ENCODE assay signal across 17 cellular contexts in genomic region chr16:11635127-11635652, GRCh38. TPM values are rescaled to one million over a fixed set of nuclear protein-coding genes. Genes with fewer than 3 reads are reported as not detected.
DNase-seq lines count a peak whose midpoint lies in the region; ATAC-seq and TF ChIP-seq lines count a peak whose summit lies in the region.
"Had no signal": no experiment of that assay in that cellular context is flagged by ENCODE, and none has a peak within 500 bp of the region (broad histone marks: within the 10 kb centered on the region; RNA-seq: fewer than 3 reads in every experiment).

No MANE protein-coding gene starts in this region.

- H3K27ac Mint-ChIP-seq in GM23338 (no peak overlapping the region), WTC11 (peak overlapping the region; percentile 98; the same call in 1 of the 2 replicates)
- no peak overlapping the region for H3K27ac Mint-ChIP-seq in stimulated activated effector memory CD8-positive, alpha-beta T cell treated with anti-CD3 and anti-CD28 coated beads, Interleukin-12 subunit alpha, Interleukin-12 subunit beta, amount 100 ng/mL, for 72 hours

- no peak for TF ChIP-seq POLR2A in tibial nerve (IDR thresholded peaks at IDR 0.05)

- no peaks in the 10 kb centered on the region for H3K9me2 ChIP-seq in GM23338 (ENCODE audit: insufficient read depth)

- H3K27me3 ChIP-seq in GM23338 (ENCODE audit: insufficient read depth) (no peaks in the 10 kb centered on the region), tibial nerve (no peaks in the 10 kb centered on the region), MG63 (no peaks in the 10 kb centered on the region)

- H3K4me2 ChIP-seq in GM23338 = peak overlapping the region; percentile 50; the same call in 1 of the 2 replicates
- H3K4me2 ChIP-seq: PC-9 had no signal

- H3K9me3 Mint-ChIP-seq in GM23338 = no peaks in the 10 kb centered on the region; the same call in 2 of the 3 replicates
- H3K9me3 Mint-ChIP-seq in WTC11 = no peaks in the 10 kb centered on the region
- H3K9me3 Mint-ChIP-seq in stimulated activated effector memory CD8-positive, alpha-beta T cell treated with anti-CD3 and anti-CD28 coated beads, Interleukin-12 subunit alpha, Interleukin-12 subunit beta, amount 100 ng/mL, for 72 hours = no peaks in the 10 kb centered on the region

- peaks cover 11% of the 10 kb centered on the region for H3K27me3 Mint-ChIP-seq in GM23338 (ENCODE audit: insufficient read depth, low read depth, poor library complexity)
- H3K27me3 Mint-ChIP-seq in WTC11 (ENCODE audit: low read depth) = peaks cover 8% of the 10 kb centered on the region

- POLR2A ChIA-PET in WTC11 (lab: Charles Lee) = interaction anchor here (1.2 to 2.7 kb wide), 6 partner anchors 32 to 233 kb away, joined by 3 to 10 read pairs (median 6); partner anchors contain the start of genes LITAF and SNN

- H3K4me1 Mint-ChIP-seq in GM23338 = peaks cover 26% of the 10 kb centered on the region
- peaks cover 20% of the 10 kb centered on the region for H3K4me1 Mint-ChIP-seq in WTC11
- peaks cover 16% of the 10 kb centered on the region for H3K4me1 Mint-ChIP-seq in stimulated activated effector memory CD8-positive, alpha-beta T cell treated with anti-CD3 and anti-CD28 coated beads, Interleukin-12 subunit alpha, Interleukin-12 subunit beta, amount 100 ng/mL, for 72 hours

- H3K36me3 Mint-ChIP-seq in GM23338 (ENCODE audit: low read depth) (no peaks in the 10 kb centered on the region), WTC11 (no peaks in the 10 kb centered on the region)
- H3K36me3 Mint-ChIP-seq in stimulated activated effector memory CD8-positive, alpha-beta T cell treated with anti-CD3 and anti-CD28 coated beads, Interleukin-12 subunit alpha, Interleukin-12 subunit beta, amount 100 ng/mL, for 72 hours = no peaks in the 10 kb centered on the region

- 81 to 82% methylated on average over 10 of the region's 10 CpGs for WGBS in tibial nerve, 2 donors

- TF ChIP-seq EP300 in tibial nerve (IDR thresholded peaks at IDR 0.05) = no peak

- H2AFZ ChIP-seq in GM23338 = 0 out of 2 replicates have a peak overlapping the region, but pooled peaks have one; percentile 63
- H2AFZ ChIP-seq: PC-9 had no signal

- H3K27ac ChIP-seq in GM23338 (ENCODE audit: low read depth) (peak overlapping the region; percentile 70; the same call in 1 of the 2 replicates), tibial nerve (peak overlapping the region in 3 of 4 donors; percentile 46 to 96 (median 94))
- H3K27ac ChIP-seq: PC-9 had no signal

- CTCF ChIA-PET in WTC11 (lab: Charles Lee) = interaction anchor here (0.8 to 3.7 kb wide), 10 partner anchors 11 to 239 kb away, joined by 3 to 28 read pairs (median 4); no protein-coding TSS in a partner anchor

- H3K36me3 ChIP-seq in GM23338 (ENCODE audit: insufficient read depth) (no peaks in the 10 kb centered on the region), mucosa of descending colon (ENCODE audit: low read depth) (no peaks in the 10 kb centered on the region), tibial nerve (no peaks in the 10 kb centered on the region), MG63 (no peaks in the 10 kb centered on the region)
- H3K36me3 ChIP-seq: HAP-1 had no signal

- H3K4me3 ChIP-seq in GM23338 (no peak overlapping the region), mucosa of descending colon (no peak overlapping the region), tibial nerve (no peak overlapping the region), MG63 (no peak overlapping the region)
- H3K4me3 ChIP-seq: HAP-1, PC-9 had no signal

- intact Hi-C loops in mucosa of descending colon (cut with DNase I, micrococcal nuclease) = no loop called here

- peaks cover 6% of the 10 kb centered on the region; the same call in 1 of the 2 replicates for H3K4me1 ChIP-seq in GM23338 (ENCODE audit: insufficient read depth)
- peaks cover 10% of the 10 kb centered on the region for H3K4me1 ChIP-seq in mucosa of descending colon (ENCODE audit: low read depth)
- H3K4me1 ChIP-seq in tibial nerve = peaks cover 0 to 56% (median 32%) of the 10 kb centered on the region in 4 donors
- H3K4me1 ChIP-seq: HAP-1 had no signal

- no peak for ATAC-seq in GM23338
- ATAC-seq in WTC11 = no peak
- peak; percentile 81 for ATAC-seq in mucosa of descending colon
- ATAC-seq in stimulated activated effector memory CD8-positive, alpha-beta T cell treated with anti-CD3 and anti-CD28 coated beads, Interleukin-12 subunit alpha, Interleukin-12 subunit beta, amount 100 ng/mL, for 72 hours = no peak
- no peak for ATAC-seq in HG02610 (IDR thresholded peaks at IDR 0.05; ENCODE audit: unreplicated experiment)

- H3F3A ChIP-seq in GM23338 (replicated peaks; ENCODE audit: low read depth) = peaks cover 14% of the 10 kb centered on the region; the same call in 1 of the 2 replicates

- DNase-seq in GM23338 (ENCODE audit: low spot score) = no peak
- no peak for DNase-seq in WTC11 (ENCODE audit: low spot score)
- DNase-seq in mucosa of descending colon = peak; percentile 72 to 77 (median 74)
- no peak for DNase-seq in tibial nerve (ENCODE audit: low spot score in 2 of 2)
- no peak for DNase-seq in MG63
- no peak for DNase-seq in stimulated activated effector memory CD8-positive, alpha-beta T cell treated with anti-CD3 and anti-CD28 coated beads, Interleukin-12 subunit alpha, Interleukin-12 subunit beta, amount 100 ng/mL, for 72 hours (ENCODE audit: low spot score in 2 of 2)
- DNase-seq: ACHN, AML-193, COR-L47, DMS153, MV-4-11, NCI-H1417, NCI-H2081, NCI-H774, PC-9 had no signal

- TF ChIP-seq CTCF in GM23338 (conservative IDR thresholded peaks at IDR 0.05; ENCODE audit: low read depth in 2 of 2) (no peak), WTC11 (IDR thresholded peaks at IDR 0.05) (no peak), mucosa of descending colon (IDR thresholded peaks at IDR 0.05) (no peak), tibial nerve (IDR thresholded peaks at IDR 0.05) (no peak)

- H3K4me3 Mint-ChIP-seq in GM23338 = no peak overlapping the region; the same call in 2 of the 3 replicates
- H3K4me3 Mint-ChIP-seq in WTC11 = no peak overlapping the region
- no peak overlapping the region for H3K4me3 Mint-ChIP-seq in stimulated activated effector memory CD8-positive, alpha-beta T cell treated with anti-CD3 and anti-CD28 coated beads, Interleukin-12 subunit alpha, Interleukin-12 subunit beta, amount 100 ng/mL, for 72 hours

- H3K9me3 ChIP-seq in mucosa of descending colon (no peaks in the 10 kb centered on the region), tibial nerve (no peaks in the 10 kb centered on the region), MG63 (no peaks in the 10 kb centered on the region)
- H3K9me3 ChIP-seq: HAP-1 had no signal

- no peaks in the 10 kb centered on the region for H4K20me1 ChIP-seq in GM23338 (replicated peaks; ENCODE audit: insufficient read depth)

- H3K79me2 ChIP-seq in GM23338 (replicated peaks; ENCODE audit: insufficient read depth) = no peaks in the 10 kb centered on the region

TF ChIP-seq in GM23338, 12 proteins besides CTCF, POLR2A, EP300 and RAD21 (continues in another document):
- TF ChIP-seq POLR2AphosphoS5 (IDR thresholded peaks at IDR 0.05; ENCODE audit: low read depth) (no peak), ZNF114 (CRISPR knock-in tag; IDR thresholded peaks at IDR 0.05) (no peak), JUNB (IDR thresholded peaks at IDR 0.05; ENCODE audit: unreplicated experiment) (no peak), EZH2phosphoT487 (IDR thresholded peaks at IDR 0.05; ENCODE audit: unreplicated experiment) (no peak), STAT1 (IDR thresholded peaks at IDR 0.05; ENCODE audit: unreplicated experiment) (no peak), CREB1 (CRISPR knock-in tag; IDR thresholded peaks at IDR 0.05; ENCODE audit: low read depth) (no peak)

TF ChIP-seq in WTC11, 78 proteins besides CTCF, POLR2A, EP300 and RAD21 (continues in another document):
- TF ChIP-seq CBFB (CRISPR knock-in tag; IDR thresholded peaks at IDR 0.05; ENCODE audit: low read depth) (no peak), ATF1 (CRISPR knock-in tag; IDR thresholded peaks at IDR 0.05) (no peak), NR2C2 (CRISPR knock-in tag; IDR thresholded peaks at IDR 0.05) (no peak), ELF4 (CRISPR knock-in tag; IDR thresholded peaks at IDR 0.05; ENCODE audit: low read depth) (no peak), PRDM15 (CRISPR knock-in tag; IDR thresholded peaks at IDR 0.05) (no peak)

RNA-seq across cellular contexts. Expression of gene SNN, which starts 33.1 kb away (rescaled TPM):
- 62.6 and 63.3 TPM in 2 replicates for total RNA-seq in GM23338 (2014; rRNA removed; shearing (Covaris generic))
- 19.0 and 20.5 TPM in 2 replicates for polyA plus RNA-seq in GM23338 (2016; fragmentation: Nextera tagmentation; extraction: Ambion mirVana)
- total RNA-seq in WTC11 (2021) = 54.2 to 65.2 TPM (median 56.2 TPM) in 3 replicates
- 10 to 100 TPM in 1 of 3 donors, 1 to 10 TPM in 2; 2.3 to 22.1 (median 4.2) TPM for total RNA-seq in mucosa of descending colon
- 10 to 100 TPM; 24.3 to 30.6 (median 27.0) TPM for total RNA-seq in tibial nerve
- 11.8 and 18.8 TPM in 2 replicates for total RNA-seq in MG63 (2014; rRNA removed; shearing (Covaris generic); ENCODE audit: low replicate concordance)

RNA-seq across cellular contexts. Expression of gene LITAF, which starts 48.5 kb away (rescaled TPM):
- 131 and 139 TPM in 2 replicates for total RNA-seq in GM23338 (2014; rRNA removed; shearing (Covaris generic))
- 147 and 158 TPM in 2 replicates for polyA plus RNA-seq in GM23338 (2016; fragmentation: Nextera tagmentation; extraction: Ambion mirVana)
- total RNA-seq in WTC11 (2021) (72.4 to 77.7 TPM (median 73.0 TPM) in 3 replicates), mucosa of descending colon (100 to 1,000 TPM; 140 to 308 (median 246) TPM), tibial nerve (10 to 100 TPM; 54.8 to 73.0 (median 65.3) TPM)
- 52.9 and 60.8 TPM in 2 replicates for total RNA-seq in MG63 (2014; rRNA removed; shearing (Covaris generic); ENCODE audit: low replicate concordance)

Comparison
In these comparisons a context has a peak if more than half of its experiments do, and no peak if none do; other contexts are left out.
1. DNase-seq: peak in mucosa of descending colon (3 of 3); none in GM23338 (single experiment), WTC11 (single experiment), tibial nerve (0 of 2), MG63 (single experiment) and stimulated activated effector memory CD8-positive, alpha-beta T cell treated with anti-CD3 and anti-CD28 coated beads, Interleukin-12 subunit alpha, Interleukin-12 subunit beta, amount 100 ng/mL, for 72 hours (0 of 2).